In genomic region chr10:102040305-102040704, GRCh38 we compare ENCODE assay signal across 19 cellular contexts. TPM values are rescaled to one million over a fixed set of nuclear protein-coding genes. Genes with fewer than 3 reads are reported as not detected.
A peak's percentile ranks its signal among the peaks of the same experiment; 100 is the strongest.
DNase-seq lines count a peak whose midpoint lies in the region; ATAC-seq, FAIRE-seq and TF ChIP-seq lines count a peak whose summit lies in the region.
"Had no signal": no experiment of that assay in that cellular context is flagged by ENCODE, and none has a peak within 500 bp of the region (broad histone marks: within the 10 kb centered on the region; RNA-seq: fewer than 3 reads in every experiment).

No MANE protein-coding gene starts in this region.

- WGBS in K562 (ENCODE audit: insufficient coverage, low coverage, missing lambda C conversion rate), result 21% methylated on average over 3 of the region's 3 CpGs

- TF ChIP-seq EP300 in K562 (IDR thresholded peaks at IDR 0.05; ENCODE audit: low read length), result no peak

- no peak overlapping the region for H2AFZ ChIP-seq in K562 (ENCODE audit: low read depth, low read length)

- intact Hi-C loops in K562 (cut with micrococcal nuclease), result no loop called here

- H3K36me3 ChIP-seq in HEK293 (ENCODE audit: control insufficient read depth in 2 of 2, insufficient read depth in 1 of 2, low read length in 2 of 2) (peaks cover 12 to 16% of the 10 kb centered on the region in 2 experiments; a peak in 2 of 3 replicates), K562 (ENCODE audit: control insufficient read depth, insufficient read depth, low read length) (peaks cover 8% of the 10 kb centered on the region; the same call in 1 of the 3 replicates)
- H3K36me3 ChIP-seq: BE2C had no signal

- DNase-seq in AG08395 (ENCODE audit: low spot score) (peak; percentile 12), K562 (ENCODE audit: extremely low read depth in 1 of 4, low spot score in 3 of 4) (peak in 3 of 4 experiments; percentile 2 to 4 (median 3)), iPS-NIHi7 (ENCODE audit: extremely low spot score) (peak; percentile 25), NCI-H2227 (lab: John Stamatoyannopoulos, UW; ENCODE audit: unreplicated experiment) (no peak), NCI-H187 (lab: John Stamatoyannopoulos, UW) (no peak)
- DNase-seq: ACHN; BE2C; CD8-positive, alpha-beta memory T cell; HCEC 1CT; KG1; NCI-H1092 treated with DMSO at 0.1 percent for 48 hours; NCI-H1694; NCI-H69; NK-92 treated with Interleukin-12 subunit alpha and Interleukin-12 subunit beta, amount 100 ng/mL, for 24 hours; OCI-M1 had no signal

- H3K4me1 ChIP-seq in HEK293 (ENCODE audit: control insufficient read depth, insufficient read depth, low read length), result peaks cover 7% of the 10 kb centered on the region
- H3K4me1 ChIP-seq in K562 (replicated peaks in 1 of 2; ENCODE audit: control insufficient read depth in 2 of 2, insufficient read depth in 2 of 2, low read length in 2 of 2), result no peaks in the 10 kb centered on the region; a peak in 3 of 5 replicates
- H3K4me1 ChIP-seq: BE2C had no signal

- BruUV-seq in K562 (replicated peaks; lab: Mats Ljungman, UMichigan), result no TSS peak

- H3K27ac ChIP-seq in HEK293 (ENCODE audit: extremely low read depth, low read depth, low read length), result no peak overlapping the region
- no peak overlapping the region for H3K27ac ChIP-seq in K562 (ENCODE audit: extremely low read depth, low read depth, low read length)

- H4K20me1 ChIP-seq in K562 (replicated peaks; ENCODE audit: control insufficient read depth, insufficient read depth, low read length), result peaks cover 5% of the 10 kb centered on the region; the same call in 1 of the 2 replicates

- H3K79me2 ChIP-seq in K562 (ENCODE audit: control insufficient read depth, insufficient read depth, low read length), result peaks cover 18% of the 10 kb centered on the region

- CTCF ChIA-PET in HEK293 (lab: Yijun Ruan, JAX), result interaction anchor here (1.1 kb wide), 1 partner anchor 199 kb away, joined by 5 read pairs; no protein-coding TSS in a partner anchor
- CTCF ChIA-PET in K562 (lab: Yijun Ruan, JAX; ENCODE audit: low intra/inter-chr PET ratio), result no interaction called here

- H3K9ac ChIP-seq in K562 (ENCODE audit: insufficient read depth in 1 of 2, low read depth in 2 of 2, low read length in 2 of 2), result no peak overlapping the region

- in situ Hi-C loops in K562 (cut with MboI), result loop anchor here (5.0 to 25.0 kb wide), 2 partner anchors 203 to 1053 kb away; partner anchors contain the start of genes LZTS2, MRPL43 and TWNK

- H3K9me3 ChIP-seq in HEK293 (ENCODE audit: control insufficient read depth, insufficient read depth, low read depth, low read length) (no peaks in the 10 kb centered on the region), K562 (replicated peaks; ENCODE audit: control insufficient read depth, insufficient read depth, low read depth, low read length) (no peaks in the 10 kb centered on the region)
- H3K9me3 ChIP-seq: BE2C had no signal

- no peak overlapping the region for H3K4me2 ChIP-seq in K562 (ENCODE audit: insufficient read depth, low read length)

- H3K27me3 ChIP-seq in K562 (ENCODE audit: control insufficient read depth in 2 of 2, insufficient read depth in 2 of 2, low read length in 2 of 2), result no peaks in the 10 kb centered on the region
- H3K27me3 ChIP-seq: BE2C had no signal

- no peak overlapping the region for H3K4me3 ChIP-seq in HEK293 (ENCODE audit: low read depth, low read length)
- H3K4me3 ChIP-seq in K562, result no peak overlapping the region

- ATAC-seq in K562 (no peak), GM18498 (IDR thresholded peaks at IDR 0.05; ENCODE audit: unreplicated experiment) (no peak), GM21723 (IDR thresholded peaks at IDR 0.05; ENCODE audit: unreplicated experiment) (no peak)

- TF ChIP-seq CTCF in HEK293 (tag by site-specific recombination; IDR thresholded peaks at IDR 0.05), result no peak
- TF ChIP-seq CTCF in K562 (IDR thresholded peaks at IDR 0.05 in 2 of 3, conservative IDR thresholded peaks at IDR 0.05 in 1 of 3; ENCODE audit: insufficient read depth in 2 of 3, low read depth in 1 of 3, low read length in 3 of 3), result no peak

- POLR2A ChIA-PET in HEK293 (lab: Yijun Ruan, JAX) (interaction anchor here (0.5 kb wide), 1 partner anchor 9 kb away, joined by 5 read pairs; no protein-coding TSS in a partner anchor), K562 (lab: Yijun Ruan, JAX) (interaction anchor here (0.7 to 4.6 kb wide), 3 partner anchors 12 to 211 kb away, joined by 3 to 35 read pairs (median 7); no protein-coding TSS in a partner anchor)

- TF ChIP-seq POLR2A in K562 (conservative IDR thresholded peaks at IDR 0.05), result no peak

- H3K9me1 ChIP-seq in K562 (ENCODE audit: control insufficient read depth, insufficient read depth, low read length), result peaks cover 2% of the 10 kb centered on the region

- TF ChIP-seq RAD21 in K562 (CRISPR knock-in tag; conservative IDR thresholded peaks at IDR 0.05 in 1 of 2, IDR thresholded peaks at IDR 0.05 in 1 of 2), result no peak

- no peak for FAIRE-seq in K562 (lab: Jason Lieb, UNC)
- FAIRE-seq: HTR-8/SVneo had no signal

TF ChIP-seq in K562, 482 proteins besides CTCF, POLR2A, EP300 and RAD21:
- TF ChIP-seq ZFP1 (CRISPR knock-in tag; IDR thresholded peaks at IDR 0.05) (no peak), EHMT2 (IDR thresholded peaks at IDR 0.05) (peak; percentile 90), REST (CRISPR knock-in tag; IDR thresholded peaks at IDR 0.05; ENCODE audit: low read depth) (0 out of 2 replicates have a peak, but pooled peaks have one; percentile 45), MIER1 (IDR thresholded peaks at IDR 0.05; ENCODE audit: low read depth) (peak; percentile 73; the same call in 1 of the 2 replicates)

RNA-seq across cellular contexts. Expression of gene ARMH3, which starts 15.7 kb away (rescaled TPM):
- not detected in 2 replicates for total RNA-seq in K562 (2011; cell fraction: chromatin; rRNA removed; ENCODE audit: low replicate concordance)
- total RNA-seq in K562 (2011; cell fraction: nucleolus; rRNA removed), result 0.83 and 1.1 TPM in 2 replicates
- not detected in 2 replicates for total RNA-seq in K562 (2011; cell fraction: nucleoplasm; rRNA removed)
- total RNA-seq in K562 (2014; rRNA removed) (0.53 TPM in 1 of 2 replicates, not detected in the other), K562 (2014; rRNA removed; fragmentation: Illumina TruSeq; extraction: Trizol) (not detected in 2 replicates), K562 (2015; rRNA removed; fragmentation: Illumina TruSeq; extraction: Trizol) (0.29 and 0.49 TPM in 2 replicates), K562 (2021) (0.73 and 0.89 TPM in 2 replicates)
- polyA plus RNA-seq in K562 (2011; rRNA removed) (not detected in 2 replicates), K562 (2014; fragmentation: Illumina TruSeq; extraction: Trizol) (not detected in 2 replicates), K562 (2014; fragmentation: Nextera tagmentation; extraction: Ambion mirVana) (not detected), K562 (2014; rRNA removed) (not detected in 2 replicates)
- polyA plus RNA-seq in K562 (2011; cell fraction: cytosol; rRNA removed), result not detected in 2 replicates
- 0.61 and 0.83 TPM in 2 replicates for polyA plus RNA-seq in K562 (2011; cell fraction: nucleus; rRNA removed)
- polyA plus RNA-seq in K562 (2012), result 0.40 TPM in 1 of 2 replicates, not detected in the other
- not detected in 2 replicates for polyA minus RNA-seq in K562 (2011; rRNA and poly(A)+ RNA removed)
- polyA minus RNA-seq in K562 (2011; cell fraction: cytosol; rRNA and poly(A)+ RNA removed), result not detected in 2 replicates
- polyA minus RNA-seq in K562 (2011; cell fraction: nucleus; rRNA and poly(A)+ RNA removed), result 0.54 and 1.7 TPM in 2 replicates

RNA-seq across cellular contexts. Expression of gene HPS6, which starts 24.8 kb away (rescaled TPM):
- 1.9 and 6.9 TPM in 2 replicates for total RNA-seq in K562 (2011; cell fraction: chromatin; rRNA removed; ENCODE audit: low replicate concordance)
- total RNA-seq in K562 (2011; cell fraction: nucleolus; rRNA removed), result 8.7 and 9.2 TPM in 2 replicates
- 2.4 and 3.9 TPM in 2 replicates for total RNA-seq in K562 (2011; cell fraction: nucleoplasm; rRNA removed)
- 12.7 and 17.6 TPM in 2 replicates for total RNA-seq in K562 (2014; rRNA removed)
- total RNA-seq in K562 (2014; rRNA removed; fragmentation: Illumina TruSeq; extraction: Trizol), result 2.3 and 3.8 TPM in 2 replicates
- total RNA-seq in K562 (2015; rRNA removed; fragmentation: Illumina TruSeq; extraction: Trizol), result 7.7 and 8.2 TPM in 2 replicates
- 14.0 and 15.1 TPM in 2 replicates for total RNA-seq in K562 (2021)
- 2.7 and 3.0 TPM in 2 replicates for polyA plus RNA-seq in K562 (2011; rRNA removed)
- polyA plus RNA-seq in K562 (2011; cell fraction: cytosol; rRNA removed), result 3.3 and 9.2 TPM in 2 replicates
- polyA plus RNA-seq in K562 (2011; cell fraction: nucleus; rRNA removed), result 2.3 and 3.7 TPM in 2 replicates
- 7.3 and 7.7 TPM in 2 replicates for polyA plus RNA-seq in K562 (2012)
- 4.5 and 6.4 TPM in 2 replicates for polyA plus RNA-seq in K562 (2014; fragmentation: Illumina TruSeq; extraction: Trizol)
- polyA plus RNA-seq in K562 (2014; fragmentation: Nextera tagmentation; extraction: Ambion mirVana), result under 1 TPM; 0.45 to 0.55 TPM
- 6.7 and 8.3 TPM in 2 replicates for polyA plus RNA-seq in K562 (2014; rRNA removed)
- polyA minus RNA-seq in K562 (2011; rRNA and poly(A)+ RNA removed), result 2.8 and 4.2 TPM in 2 replicates
- 5.6 and 6.1 TPM in 2 replicates for polyA minus RNA-seq in K562 (2011; cell fraction: cytosol; rRNA and poly(A)+ RNA removed)
- polyA minus RNA-seq in K562 (2011; cell fraction: nucleus; rRNA and poly(A)+ RNA removed), result 6.1 and 8.1 TPM in 2 replicates

Comparison
In these comparisons a context has a peak if more than half of its experiments do, and no peak if none do; other contexts are left out.
1. DNase-seq: peak in AG08395 (single experiment), K562 (3 of 4) and iPS-NIHi7 (single experiment); none in NCI-H2227 (single experiment) and NCI-H187 (0 of 2).